ENCODE assay signal across 9 cellular contexts in genomic region chr11:67024410-67024809, GRCh38. TPM values are rescaled to one million over a fixed set of nuclear protein-coding genes. Genes with fewer than 3 reads are reported as not detected.
DNase-seq lines count a peak whose midpoint lies in the region; ATAC-seq, FAIRE-seq and TF ChIP-seq lines count a peak whose summit lies in the region.
"Had no signal": no experiment of that assay in that cellular context is flagged by ENCODE, and none has a peak within 500 bp of the region (broad histone marks: within the 10 kb centered on the region; RNA-seq: fewer than 3 reads in every experiment).

No MANE protein-coding gene starts in this region.

- DNase-seq in GM12892 (ENCODE audit: insufficient read length) = no peak
- DNase-seq in T-helper 22 cell (ENCODE audit: low read depth) = peak; percentile 10
- peak; percentile 73 for DNase-seq in activated naive CD4-positive, alpha-beta T cell treated with anti-CD3 and anti-CD28 coated beads, Interleukin-2, amount 10 ng/mL, durations not matched to agents 7 days and 5 days
- peak; percentile 41 to 61 for DNase-seq in stimulated activated CD4-positive, alpha-beta T cell treated with anti-CD3 and anti-CD28 coated beads, Interleukin-2, amount 100 ng/mL, for 24 hours
- no peak for DNase-seq in NOMO-1 treated with dmso at 0.1 percent for 144 hours (lab: John Stamatoyannopoulos, UW; ENCODE audit: unreplicated experiment)
- DNase-seq in Ammon's horn (ENCODE audit: low spot score) = no peak
- DNase-seq in BE2C = no peak

- peaks cover 13% of the 10 kb centered on the region for H3K4me1 ChIP-seq in BE2C

- ATAC-seq in GM21723 (IDR thresholded peaks at IDR 0.05; ENCODE audit: unreplicated experiment) = no peak

- peaks cover 28% of the 10 kb centered on the region for H3K4me1 Mint-ChIP-seq in activated naive CD4-positive, alpha-beta T cell treated with anti-CD3 and anti-CD28 coated beads, Interleukin-2, amount 10 ng/mL, durations not matched to agents 7 days and 5 days

- no peaks in the 10 kb centered on the region for H3K36me3 ChIP-seq in BE2C

- peak overlapping the region; percentile 72 for H3K27ac Mint-ChIP-seq in activated naive CD4-positive, alpha-beta T cell treated with anti-CD3 and anti-CD28 coated beads, Interleukin-2, amount 10 ng/mL, durations not matched to agents 7 days and 5 days

- H3K9me3 Mint-ChIP-seq in activated naive CD4-positive, alpha-beta T cell treated with anti-CD3 and anti-CD28 coated beads, Interleukin-2, amount 10 ng/mL, durations not matched to agents 7 days and 5 days = no peaks in the 10 kb centered on the region

- FAIRE-seq in GM12892 (lab: Jason Lieb, UNC) = peak; percentile 53

- H3K27me3 ChIP-seq in BE2C = peaks cover 25% of the 10 kb centered on the region

- H3K27me3 Mint-ChIP-seq in activated naive CD4-positive, alpha-beta T cell treated with anti-CD3 and anti-CD28 coated beads, Interleukin-2, amount 10 ng/mL, durations not matched to agents 7 days and 5 days = peaks cover 97% of the 10 kb centered on the region

- no peak for TF ChIP-seq POLR2A in GM12892 (IDR thresholded peaks at IDR 0.05; ENCODE audit: low read depth, low read length)

- CTCF ChIA-PET in activated naive CD4-positive, alpha-beta T cell treated with anti-CD3 and anti-CD28 coated beads, Interleukin-2, amount 10 ng/mL, durations not matched to agents 7 days and 5 days (lab: Charles Lee) = interaction anchor here (1.0 kb wide), 1 partner anchor 65 kb away, joined by 3 read pairs; no protein-coding TSS in a partner anchor

- TF ChIP-seq CTCF in BE2C (IDR thresholded peaks at IDR 0.05; ENCODE audit: low read depth, low read length) = no peak

- no peak overlapping the region for H3K4me3 Mint-ChIP-seq in activated naive CD4-positive, alpha-beta T cell treated with anti-CD3 and anti-CD28 coated beads, Interleukin-2, amount 10 ng/mL, durations not matched to agents 7 days and 5 days

- H3K36me3 Mint-ChIP-seq in activated naive CD4-positive, alpha-beta T cell treated with anti-CD3 and anti-CD28 coated beads, Interleukin-2, amount 10 ng/mL, durations not matched to agents 7 days and 5 days = no peaks in the 10 kb centered on the region

- H3K4me3 ChIP-seq in BE2C (ENCODE audit: low read depth, low read length) = no peak overlapping the region
- H3K4me3 ChIP-seq: lung had no signal

- no peaks in the 10 kb centered on the region for H3K9me3 ChIP-seq in BE2C

RNA-seq across cellular contexts. Expression of gene SYT12, which starts 1.5 kb away (rescaled TPM):
- 0.30 TPM for polyA plus RNA-seq in GM12892 (2012; ENCODE audit: missing spikeins)
- polyA plus RNA-seq in BE2C (2012; ENCODE audit: insufficient read depth, insufficient read length, low read depth) = not detected

RNA-seq across cellular contexts. Expression of gene RHOD, which starts 32.2 kb away (rescaled TPM):
- 1.2 TPM for polyA plus RNA-seq in GM12892 (2012; ENCODE audit: missing spikeins)
- not detected for polyA plus RNA-seq in BE2C (2012; ENCODE audit: insufficient read depth, insufficient read length, low read depth)

RNA-seq across cellular contexts. Expression of gene C11orf86, which starts 49.3 kb away (rescaled TPM):
- polyA plus RNA-seq in GM12892 (2012; ENCODE audit: missing spikeins) = not detected
- not detected for polyA plus RNA-seq in BE2C (2012; ENCODE audit: insufficient read depth, insufficient read length, low read depth)
- polyA plus RNA-seq: lung had no signal

Comparison
In these comparisons a context has a peak if more than half of its experiments do, and no peak if none do; other contexts are left out.
1. DNase-seq: peak in T-helper 22 cell (single experiment), activated naive CD4-positive, alpha-beta T cell treated with anti-CD3 and anti-CD28 coated beads, Interleukin-2, amount 10 ng/mL, durations not matched to agents 7 days and 5 days (single experiment) and stimulated activated CD4-positive, alpha-beta T cell treated with anti-CD3 and anti-CD28 coated beads, Interleukin-2, amount 100 ng/mL, for 24 hours (2 of 2); none in GM12892 (single experiment), NOMO-1 treated with dmso at 0.1 percent for 144 hours (single experiment), Ammon's horn (single experiment) and BE2C (single experiment).